Comparison of ENCODE assay signal across 24 cellular contexts in genomic region chr5:73944581-73944980, GRCh38.
DNase-seq lines count a peak whose midpoint lies in the region; ATAC-seq, FAIRE-seq and TF ChIP-seq lines count a peak whose summit lies in the region.
"Had no signal": no experiment of that assay in that cellular context is flagged by ENCODE, and none has a peak within 500 bp of the region (broad histone marks: within the 10 kb centered on the region; RNA-seq: fewer than 3 reads in every experiment).

No MANE protein-coding gene starts in this region.

- no peak for TF ChIP-seq CTCF in HepG2 (CRISPR knock-in tag; IDR thresholded peaks at IDR 0.05)
- no peak for TF ChIP-seq CTCF in right lobe of liver (IDR thresholded peaks at IDR 0.05)
- TF ChIP-seq CTCF in esophagus muscularis mucosa (IDR thresholded peaks at IDR 0.05): no peak

- H3K27me3 ChIP-seq in HepG2 (ENCODE audit: control insufficient read depth in 1 of 2, insufficient read depth in 2 of 2, low read length in 2 of 2): no peaks in the 10 kb centered on the region
- H3K27me3 ChIP-seq in right lobe of liver: no peaks in the 10 kb centered on the region
- peaks cover 0 to 5% (median 1%) of the 10 kb centered on the region in 4 donors for H3K27me3 ChIP-seq in esophagus muscularis mucosa
- H3K27me3 ChIP-seq: BE2C, BLaER1 had no signal

- no peaks in the 10 kb centered on the region for H3K79me2 ChIP-seq in HepG2 (ENCODE audit: insufficient read depth, low read length)

- TSS peak; percentile 16 for BruUV-seq in HepG2 (replicated peaks; lab: Mats Ljungman, UMichigan)

- POLR2A ChIA-PET in HepG2 (lab: Yijun Ruan, JAX): no interaction called here

- H3K4me1 ChIP-seq in HepG2 (ENCODE audit: insufficient read depth, low read length) (peaks cover 36% of the 10 kb centered on the region), right lobe of liver (no peaks in the 10 kb centered on the region), esophagus muscularis mucosa (no peaks in the 10 kb centered on the region)
- H3K4me1 ChIP-seq: BE2C had no signal

- in situ Hi-C loops in HepG2 (cut with HindIII; ENCODE audit: extremely low pct_ligation_motif_present, low pct_unique_long_range_greater_than_20kb): no loop called here

- intact Hi-C loops in HepG2 (cut with micrococcal nuclease; ENCODE audit: unreplicated experiment): no loop called here
- intact Hi-C loops in right lobe of liver (cut with DNase I): no loop called here
- intact Hi-C loops in esophagus muscularis mucosa (cut with DNase I): no loop called here

- TF ChIP-seq EP300 in HepG2 (IDR thresholded peaks at IDR 0.05; ENCODE audit: low read depth in 2 of 2, low read length in 2 of 2): no peak
- TF ChIP-seq EP300 in HepG2 (CRISPR knock-in tag; IDR thresholded peaks at IDR 0.05; ENCODE audit: borderline replicate concordance): no peak
- TF ChIP-seq EP300 in esophagus muscularis mucosa (IDR thresholded peaks at IDR 0.05): no peak

- WGBS in HepG2 (ENCODE audit: low lambda C conversion rate): 93% methylated on average over 1 of the region's 1 CpG
- no CpG with 5 or more reads among the region's 1 CpG for WGBS in right lobe of liver (ENCODE audit: insufficient coverage, low coverage, low lambda C conversion rate, missing lambda C conversion rate)
- 94% methylated on average over 1 of the region's 1 CpG for WGBS in esophagus muscularis mucosa

- H4K20me1 ChIP-seq in HepG2 (ENCODE audit: insufficient read depth, low read length): no peaks in the 10 kb centered on the region
- H4K20me1 ChIP-seq: BLaER1 had no signal

- DNase-seq in HepG2 (ENCODE audit: low spot score) (no peak), right lobe of liver (no peak), esophagus muscularis mucosa (ENCODE audit: extremely low spot score) (peak; percentile 2), GM12891 (ENCODE audit: insufficient read length, low spot score) (no peak)
- DNase-seq: 8988T; ACHN; BE2C; C1 segment of cervical spinal cord; CD4-positive, alpha-beta memory T cell; CD4-positive, CD25-positive, alpha-beta regulatory T cell; CD8-positive, alpha-beta memory T cell; COR-L47; DMS 273 treated with DMSO at 0.1 percent for 48 hours; DMS153; DMS53; DMS79; DND-41; EL; GDM1 had no signal

- CTCF ChIA-PET in HepG2 (lab: Yijun Ruan, JAX; ENCODE audit: low intra/inter-chr PET ratio, low total read pairs): interaction anchor here (1.0 kb wide), 1 partner anchor 705 kb away, joined by 4 read pairs; no protein-coding TSS in a partner anchor

- H3K4me3 ChIP-seq in HepG2 (replicated peaks in 1 of 3; ENCODE audit: insufficient read depth in 1 of 3, low read depth in 2 of 3, low read length in 3 of 3) (no peak overlapping the region), right lobe of liver (no peak overlapping the region), esophagus muscularis mucosa (no peak overlapping the region)
- H3K4me3 ChIP-seq: BLaER1, GM12878 had no signal

- H3K9ac ChIP-seq in HepG2 (ENCODE audit: insufficient read depth, low read depth, low read length): no peak overlapping the region
- H3K9ac ChIP-seq: BLaER1 had no signal

- TF ChIP-seq POLR2A in HepG2 (IDR thresholded peaks at IDR 0.05; ENCODE audit: insufficient read depth in 1 of 2, low read depth in 2 of 2, low read length in 2 of 2): no peak
- TF ChIP-seq POLR2A in right lobe of liver (IDR thresholded peaks at IDR 0.05): no peak
- TF ChIP-seq POLR2A in esophagus muscularis mucosa (IDR thresholded peaks at IDR 0.05; ENCODE audit: low read depth): no peak
- TF ChIP-seq POLR2A in GM12891 (IDR thresholded peaks at IDR 0.05; ENCODE audit: low read depth, low read length): no peak

- no peak overlapping the region for H3K27ac ChIP-seq in HepG2 (ENCODE audit: extremely low read length, insufficient read depth, low read length)
- H3K27ac ChIP-seq in right lobe of liver: no peak overlapping the region
- no peak overlapping the region for H3K27ac ChIP-seq in esophagus muscularis mucosa (replicated peaks in 1 of 4)
- H3K27ac ChIP-seq: BLaER1 had no signal

- ATAC-seq in HepG2 (no peak), right lobe of liver (no peak), HG02840 (IDR thresholded peaks at IDR 0.05; ENCODE audit: low FRiP score, unreplicated experiment) (no peak)
- ATAC-seq: GM12878 had no signal

- H3K9me3 ChIP-seq in HepG2 (ENCODE audit: low read length) (peaks cover 4% of the 10 kb centered on the region; the same call in 1 of the 2 replicates), right lobe of liver (no peaks in the 10 kb centered on the region), esophagus muscularis mucosa (peaks cover 0 to 7% (median 6%) of the 10 kb centered on the region in 4 donors)
- H3K9me3 ChIP-seq: BE2C, BLaER1 had no signal

- FAIRE-seq in HepG2 (lab: Jason Lieb, UNC) (no peak), GM12891 (lab: Jason Lieb, UNC) (no peak)
- FAIRE-seq: A204.1, GM12878, GM19239 had no signal

- H3K4me2 ChIP-seq in HepG2 (ENCODE audit: low read depth, low read length): no peak overlapping the region
- H3K4me2 ChIP-seq: BLaER1 had no signal

- no peak overlapping the region for H2AFZ ChIP-seq in HepG2 (ENCODE audit: low read length)

- H3K36me3 ChIP-seq in HepG2 (replicated peaks in 1 of 2; ENCODE audit: control insufficient read depth in 1 of 2, insufficient read depth in 2 of 2, low read length in 2 of 2): peaks cover 2 to 12% of the 10 kb centered on the region in 2 experiments; a peak in 2 of 5 replicates
- H3K36me3 ChIP-seq in right lobe of liver: no peaks in the 10 kb centered on the region
- H3K36me3 ChIP-seq in esophagus muscularis mucosa: no peaks in the 10 kb centered on the region
- H3K36me3 ChIP-seq: BLaER1 had no signal

- no peak for TF ChIP-seq RAD21 in HepG2 (CRISPR knock-in tag; IDR thresholded peaks at IDR 0.05)

TF ChIP-seq in HepG2, 621 proteins besides CTCF, POLR2A, EP300 and RAD21 (continues in another document):
- TF ChIP-seq ZNF564 (CRISPR knock-in tag; IDR thresholded peaks at IDR 0.05) (peak; percentile 93), ZNF556 (CRISPR knock-in tag; IDR thresholded peaks at IDR 0.05; ENCODE audit: borderline replicate concordance) (no peak)

TF ChIP-seq in GM12891, 5 proteins besides CTCF, POLR2A, EP300 and RAD21:
- TF ChIP-seq SPI1 (IDR thresholded peaks at IDR 0.05; ENCODE audit: low read depth, low read length) (no peak), TAF1 (IDR thresholded peaks at IDR 0.05; ENCODE audit: low read depth, low read length) (no peak), PAX5 (IDR thresholded peaks at IDR 0.05; ENCODE audit: insufficient read depth, low read length, severe bottlenecking) (no peak), POU2F2 (IDR thresholded peaks at IDR 0.05; ENCODE audit: low read depth, low read length) (no peak)
